In genomic region chr11:117818036-117818858, GRCh38 we compare ENCODE assay signal across 1 cellular context.
TF ChIP-seq lines count a peak whose summit lies in the region.

No MANE protein-coding gene starts in this region.

TF ChIP-seq in K562, 482 proteins besides CTCF, POLR2A, EP300 and RAD21:
- TF ChIP-seq, protein P1, sequence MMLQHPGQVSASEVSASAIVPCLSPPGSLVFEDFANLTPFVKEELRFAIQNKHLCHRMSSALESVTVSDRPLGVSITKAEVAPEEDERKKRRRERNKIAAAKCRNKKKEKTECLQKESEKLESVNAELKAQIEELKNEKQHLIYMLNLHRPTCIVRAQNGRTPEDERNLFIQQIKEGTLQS (IDR thresholded peaks at IDR 0.05) = 0 out of 2 replicates have a peak, but pooled peaks have one; percentile 60
- TF ChIP-seq, protein P1 (CRISPR knock-in tag; conservative IDR thresholded peaks at IDR 0.05) = no peak
- peak in 1 of 2 experiments; percentile 96; a peak in 2 of 4 replicates for TF ChIP-seq ARNT (IDR thresholded peaks at IDR 0.05)
- no peak for TF ChIP-seq HOXB6 (CRISPR knock-in tag; IDR thresholded peaks at IDR 0.05; ENCODE audit: borderline replicate concordance)
- TF ChIP-seq, protein P2, sequence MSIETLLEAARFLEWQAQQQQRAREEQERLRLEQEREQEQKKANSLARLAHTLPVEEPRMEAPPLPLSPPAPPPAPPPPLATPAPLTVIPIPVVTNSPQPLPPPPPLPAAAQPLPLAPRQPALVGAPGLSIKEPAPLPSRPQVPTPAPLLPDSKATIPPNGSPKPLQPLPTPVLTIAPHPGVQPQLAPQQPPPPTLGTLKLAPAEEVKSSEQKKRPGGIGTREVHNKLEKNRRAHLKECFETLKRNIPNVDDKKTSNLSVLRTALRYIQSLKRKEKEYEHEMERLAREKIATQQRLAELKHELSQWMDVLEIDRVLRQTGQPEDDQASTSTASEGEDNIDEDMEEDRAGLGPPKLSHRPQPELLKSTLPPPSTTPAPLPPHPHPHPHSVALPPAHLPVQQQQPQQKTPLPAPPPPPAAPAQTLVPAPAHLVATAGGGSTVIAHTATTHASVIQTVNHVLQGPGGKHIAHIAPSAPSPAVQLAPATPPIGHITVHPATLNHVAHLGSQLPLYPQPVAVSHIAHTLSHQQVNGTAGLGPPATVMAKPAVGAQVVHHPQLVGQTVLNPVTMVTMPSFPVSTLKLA (conservative IDR thresholded peaks at IDR 0.05) = 0 out of 4 replicates have a peak, but pooled peaks of 1 of the 2 experiments have one; percentile 0
- TF ChIP-seq HNRNPL (IDR thresholded peaks at IDR 0.05; ENCODE audit: low read depth, low read length) = no peak
- peak; percentile 31; the same call in 1 of the 2 replicates for TF ChIP-seq SMARCA4 (IDR thresholded peaks at IDR 0.05)
- peak; percentile 57; the same call in 1 of the 2 replicates for TF ChIP-seq JUND (IDR thresholded peaks at IDR 0.05; ENCODE audit: borderline replicate concordance, low read depth, low read length)
- no peak for TF ChIP-seq JUND (tag; IDR thresholded peaks at IDR 0.05; ENCODE audit: borderline replicate concordance, low read depth, low read length)
- peak; percentile 66; the same call in 1 of the 2 replicates for TF ChIP-seq FOSL1 (tag; conservative IDR thresholded peaks at IDR 0.05)
- TF ChIP-seq SAP30 (IDR thresholded peaks at IDR 0.05; ENCODE audit: borderline replicate concordance, insufficient read depth, low read depth, low read length, poor library complexity, severe bottlenecking) = no peak
- peak; percentile 17; the same call in 1 of the 2 replicates for TF ChIP-seq ARID1B (IDR thresholded peaks at IDR 0.05)
- TF ChIP-seq JUN (IDR thresholded peaks at IDR 0.05; ENCODE audit: borderline replicate concordance, low read depth, low read length) = peak; percentile 49; the same call in 1 of the 2 replicates
- no peak for TF ChIP-seq JUN (CRISPR knock-in tag; IDR thresholded peaks at IDR 0.05; ENCODE audit: borderline replicate concordance)
